1 cellular context compared by ENCODE assay signal in the genomic region with DNA sequence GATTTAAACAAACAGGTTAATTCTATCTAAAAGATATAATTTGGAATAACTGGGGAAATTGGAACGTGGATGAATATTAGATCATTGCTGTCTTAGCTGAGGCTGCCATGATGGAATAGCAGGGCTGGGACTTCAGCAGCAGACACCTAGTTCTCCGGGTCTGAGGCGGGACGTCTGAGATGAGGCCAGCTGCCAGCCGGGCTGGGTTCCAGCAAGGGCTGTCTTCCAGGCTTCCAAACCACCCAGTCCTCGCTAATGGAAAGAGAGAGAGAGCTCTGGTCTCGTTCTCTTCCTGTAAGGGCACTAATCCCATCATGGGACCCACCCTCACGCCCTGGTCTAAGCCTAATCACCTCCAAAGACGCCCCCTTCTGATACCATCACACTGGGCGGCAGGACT.
TF ChIP-seq lines count a peak whose summit lies in the region.

No MANE protein-coding gene starts in this region.

TF ChIP-seq in GM23338, 12 proteins besides CTCF, POLR2A, EP300 and RAD21 (continued from another document):
- TF ChIP-seq, protein P1, sequence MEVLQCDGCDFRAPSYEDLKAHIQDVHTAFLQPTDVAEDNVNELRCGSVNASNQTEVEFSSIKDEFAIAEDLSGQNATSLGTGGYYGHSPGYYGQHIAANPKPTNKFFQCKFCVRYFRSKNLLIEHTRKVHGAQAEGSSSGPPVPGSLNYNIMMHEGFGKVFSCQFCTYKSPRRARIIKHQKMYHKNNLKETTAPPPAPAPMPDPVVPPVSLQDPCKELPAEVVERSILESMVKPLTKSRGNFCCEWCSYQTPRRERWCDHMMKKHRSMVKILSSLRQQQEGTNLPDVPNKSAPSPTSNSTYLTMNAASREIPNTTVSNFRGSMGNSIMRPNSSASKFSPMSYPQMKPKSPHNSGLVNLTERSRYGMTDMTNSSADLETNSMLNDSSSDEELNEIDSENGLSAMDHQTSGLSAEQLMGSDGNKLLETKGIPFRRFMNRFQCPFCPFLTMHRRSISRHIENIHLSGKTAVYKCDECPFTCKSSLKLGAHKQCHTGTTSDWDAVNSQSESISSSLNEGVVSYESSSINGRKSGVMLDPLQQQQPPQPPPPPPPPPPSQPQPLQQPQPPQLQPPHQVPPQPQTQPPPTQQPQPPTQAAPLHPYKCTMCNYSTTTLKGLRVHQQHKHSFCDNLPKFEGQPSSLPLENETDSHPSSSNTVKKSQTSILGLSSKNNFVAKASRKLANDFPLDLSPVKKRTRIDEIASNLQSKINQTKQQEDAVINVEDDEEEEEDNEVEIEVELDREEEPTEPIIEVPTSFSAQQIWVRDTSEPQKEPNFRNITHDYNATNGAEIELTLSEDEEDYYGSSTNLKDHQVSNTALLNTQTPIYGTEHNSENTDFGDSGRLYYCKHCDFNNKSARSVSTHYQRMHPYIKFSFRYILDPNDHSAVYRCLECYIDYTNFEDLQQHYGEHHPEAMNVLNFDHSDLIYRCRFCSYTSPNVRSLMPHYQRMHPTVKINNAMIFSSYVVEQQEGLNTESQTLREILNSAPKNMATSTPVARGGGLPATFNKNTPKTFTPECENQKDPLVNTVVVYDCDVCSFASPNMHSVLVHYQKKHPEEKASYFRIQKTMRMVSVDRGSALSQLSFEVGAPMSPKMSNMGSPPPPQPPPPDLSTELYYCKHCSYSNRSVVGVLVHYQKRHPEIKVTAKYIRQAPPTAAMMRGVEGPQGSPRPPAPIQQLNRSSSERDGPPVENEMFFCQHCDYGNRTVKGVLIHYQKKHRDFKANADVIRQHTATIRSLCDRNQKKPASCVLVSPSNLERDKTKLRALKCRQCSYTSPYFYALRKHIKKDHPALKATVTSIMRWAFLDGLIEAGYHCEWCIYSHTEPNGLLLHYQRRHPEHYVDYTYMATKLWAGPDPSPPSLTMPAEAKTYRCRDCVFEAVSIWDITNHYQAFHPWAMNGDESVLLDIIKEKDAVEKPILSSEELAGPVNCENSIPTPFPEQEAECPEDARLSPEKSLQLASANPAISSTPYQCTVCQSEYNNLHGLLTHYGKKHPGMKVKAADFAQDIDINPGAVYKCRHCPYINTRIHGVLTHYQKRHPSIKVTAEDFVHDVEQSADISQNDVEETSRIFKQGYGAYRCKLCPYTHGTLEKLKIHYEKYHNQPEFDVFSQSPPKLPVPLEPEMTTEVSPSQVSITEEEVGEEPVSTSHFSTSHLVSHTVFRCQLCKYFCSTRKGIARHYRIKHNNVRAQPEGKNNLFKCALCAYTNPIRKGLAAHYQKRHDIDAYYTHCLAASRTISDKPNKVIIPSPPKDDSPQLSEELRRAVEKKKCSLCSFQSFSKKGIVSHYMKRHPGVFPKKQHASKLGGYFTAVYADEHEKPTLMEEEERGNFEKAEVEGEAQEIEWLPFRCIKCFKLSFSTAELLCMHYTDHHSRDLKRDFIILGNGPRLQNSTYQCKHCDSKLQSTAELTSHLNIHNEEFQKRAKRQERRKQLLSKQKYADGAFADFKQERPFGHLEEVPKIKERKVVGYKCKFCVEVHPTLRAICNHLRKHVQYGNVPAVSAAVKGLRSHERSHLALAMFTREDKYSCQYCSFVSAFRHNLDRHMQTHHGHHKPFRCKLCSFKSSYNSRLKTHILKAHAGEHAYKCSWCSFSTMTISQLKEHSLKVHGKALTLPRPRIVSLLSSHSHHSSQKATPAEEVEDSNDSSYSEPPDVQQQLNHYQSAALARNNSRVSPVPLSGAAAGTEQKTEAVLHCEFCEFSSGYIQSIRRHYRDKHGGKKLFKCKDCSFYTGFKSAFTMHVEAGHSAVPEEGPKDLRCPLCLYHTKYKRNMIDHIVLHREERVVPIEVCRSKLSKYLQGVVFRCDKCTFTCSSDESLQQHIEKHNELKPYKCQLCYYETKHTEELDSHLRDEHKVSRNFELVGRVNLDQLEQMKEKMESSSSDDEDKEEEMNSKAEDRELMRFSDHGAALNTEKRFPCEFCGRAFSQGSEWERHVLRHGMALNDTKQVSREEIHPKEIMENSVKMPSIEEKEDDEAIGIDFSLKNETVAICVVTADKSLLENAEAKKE (CRISPR knock-in tag; IDR thresholded peaks at IDR 0.05): no peak
- no peak for TF ChIP-seq EZH2phosphoT487 (IDR thresholded peaks at IDR 0.05; ENCODE audit: unreplicated experiment)
TF ChIP-seq in GM23338: peak in this region for 0.
